Comparison of ENCODE assay signal across 8 cellular contexts in the genomic region with DNA sequence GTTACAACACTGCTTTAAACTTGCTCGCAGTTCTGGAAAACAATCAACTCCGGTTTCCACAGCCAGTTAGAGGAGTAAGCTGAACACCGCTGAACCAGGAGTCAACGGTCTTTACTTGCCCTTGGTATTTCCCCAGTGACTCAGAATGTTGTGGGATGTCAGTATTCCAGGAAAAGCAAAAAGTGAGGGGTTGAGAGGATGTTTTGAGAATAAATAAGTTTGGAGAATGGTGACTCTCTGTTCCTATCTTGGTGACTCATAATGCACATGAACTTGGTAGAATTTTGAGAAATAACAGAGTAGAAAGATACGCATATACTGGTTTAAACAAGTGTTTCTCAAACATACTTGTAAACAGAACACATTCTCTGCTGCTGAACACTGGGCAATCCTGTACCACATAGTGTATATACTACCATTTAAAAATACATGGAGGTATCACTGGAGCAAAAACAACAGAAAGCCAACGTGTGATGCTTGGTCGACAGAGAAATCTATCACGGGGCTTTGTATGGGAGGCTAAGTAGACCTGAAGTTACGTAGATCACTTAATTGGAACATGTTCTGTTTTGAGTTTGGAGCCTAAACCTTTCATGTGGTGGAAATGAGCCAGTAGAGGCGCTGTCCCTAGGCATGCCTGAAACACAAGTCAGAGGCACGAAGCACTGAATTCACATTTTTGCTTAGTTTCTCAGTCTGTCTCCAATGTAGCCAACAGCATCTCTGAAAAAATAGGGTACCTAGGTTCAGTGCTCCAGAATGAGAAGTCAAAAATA.
DNase-seq lines count a peak whose midpoint lies in the region; ATAC-seq, FAIRE-seq and TF ChIP-seq lines count a peak whose summit lies in the region.

No MANE protein-coding gene starts in this region.

- H3K36me3 ChIP-seq in cardiac muscle cell (no peaks in the 10 kb centered on the region), skeletal muscle tissue (ENCODE audit: control insufficient read depth in 3 of 3, insufficient read depth in 3 of 3, low read length in 3 of 3) (no peaks in the 10 kb centered on the region)

- no peak overlapping the region for H3K9ac ChIP-seq in skeletal muscle tissue (ENCODE audit: low read depth in 1 of 3, low read length in 3 of 3)

- ATAC-seq in HG03095 (IDR thresholded peaks at IDR 0.05; ENCODE audit: unreplicated experiment) (no peak), GM19023 (IDR thresholded peaks at IDR 0.05; ENCODE audit: unreplicated experiment) (no peak)

- no peaks in the 10 kb centered on the region for H3K4me1 ChIP-seq in cardiac muscle cell (ENCODE audit: low read depth)
- peaks cover 0 to 7% (median 0%) of the 10 kb centered on the region in 3 donors for H3K4me1 ChIP-seq in skeletal muscle tissue (ENCODE audit: control insufficient read depth in 3 of 3, insufficient read depth in 3 of 3, low read length in 3 of 3)

- DNase-seq in H54 (ENCODE audit: insufficient read length, low spot score) (peak; percentile 28), cardiac muscle cell (ENCODE audit: low read depth in 1 of 2, low spot score in 1 of 2) (peak in 1 of 2 donors; percentile 96), NCI-H128 (lab: John Stamatoyannopoulos, UW; ENCODE audit: unreplicated experiment) (no peak)
- no peak for DNase-seq in effector CD8-positive, alpha-beta T cell (lab: John Stamatoyannopoulos, UW)

- H3K9me3 ChIP-seq in cardiac muscle cell (ENCODE audit: low read depth) = no peaks in the 10 kb centered on the region
- no peaks in the 10 kb centered on the region for H3K9me3 ChIP-seq in skeletal muscle tissue (ENCODE audit: control insufficient read depth in 3 of 3, low read length in 3 of 3)

- TF ChIP-seq CTCF in WI38 (IDR thresholded peaks at IDR 0.05; ENCODE audit: low read depth, low read length) (peak; percentile 53), cardiac muscle cell (IDR thresholded peaks at IDR 0.05; ENCODE audit: low read depth, low read length) (peak; percentile 41)

- peak; percentile 99 for FAIRE-seq in H54 (lab: Jason Lieb, UNC)

- no peak for TF ChIP-seq POLR2A in H54 (IDR thresholded peaks at IDR 0.05; ENCODE audit: low read depth, low read length)

- H3K4me3 ChIP-seq in WI38 (ENCODE audit: low read depth, low read length) (peak overlapping the region; percentile 32), cardiac muscle cell (no peak overlapping the region), skeletal muscle tissue (ENCODE audit: low read length in 3 of 3) (no peak overlapping the region)

- H3K27ac ChIP-seq in cardiac muscle cell = no peak overlapping the region
- peak overlapping the region; percentile 43 for H3K27ac ChIP-seq in skeletal muscle tissue (ENCODE audit: low read depth, low read length)

- H3K27me3 ChIP-seq in cardiac muscle cell = no peaks in the 10 kb centered on the region
- no peaks in the 10 kb centered on the region for H3K27me3 ChIP-seq in skeletal muscle tissue (ENCODE audit: control insufficient read depth in 3 of 3, insufficient read depth in 3 of 3, low read length in 3 of 3)
